Comparison of ENCODE assay signal across 1 cellular context in genomic region chr17:80749611-80750010, GRCh38.
TF ChIP-seq lines count a peak whose summit lies in the region.

No MANE protein-coding gene starts in this region.

TF ChIP-seq in IMR-90, 13 proteins besides CTCF, POLR2A, EP300 and RAD21:
- TF ChIP-seq RCOR1 (IDR thresholded peaks at IDR 0.05; ENCODE audit: insufficient replicate concordance, low read length): no peak
- TF ChIP-seq MAFK (IDR thresholded peaks at IDR 0.05; ENCODE audit: low read depth, low read length): no peak
- no peak for TF ChIP-seq MXI1 (IDR thresholded peaks at IDR 0.05; ENCODE audit: borderline replicate concordance, low read depth, low read length)
- TF ChIP-seq MAZ (IDR thresholded peaks at IDR 0.05; ENCODE audit: borderline replicate concordance, low read depth, low read length): no peak
- TF ChIP-seq BHLHE40 (IDR thresholded peaks at IDR 0.05; ENCODE audit: low read depth, low read length): no peak
- no peak for TF ChIP-seq ELK1 (IDR thresholded peaks at IDR 0.05; ENCODE audit: borderline replicate concordance, low read depth, low read length)
- TF ChIP-seq FOS (IDR thresholded peaks at IDR 0.05; ENCODE audit: low read depth, low read length): no peak
- TF ChIP-seq USF2 (IDR thresholded peaks at IDR 0.05; ENCODE audit: low read depth, low read length): no peak
- no peak for TF ChIP-seq RFX5 (IDR thresholded peaks at IDR 0.05; ENCODE audit: low read depth, low read length)
- TF ChIP-seq SMC3 (IDR thresholded peaks at IDR 0.05; ENCODE audit: low read depth, low read length): no peak
- no peak for TF ChIP-seq NFE2L2 (IDR thresholded peaks at IDR 0.05; ENCODE audit: low read depth, low read length)
- no peak for TF ChIP-seq CEBPB (IDR thresholded peaks at IDR 0.05; ENCODE audit: low read depth, low read length)
- TF ChIP-seq CHD1 (IDR thresholded peaks at IDR 0.05; ENCODE audit: low read depth, low read length): no peak
